ENCODE assay signal across 8 cellular contexts in the genomic region with DNA sequence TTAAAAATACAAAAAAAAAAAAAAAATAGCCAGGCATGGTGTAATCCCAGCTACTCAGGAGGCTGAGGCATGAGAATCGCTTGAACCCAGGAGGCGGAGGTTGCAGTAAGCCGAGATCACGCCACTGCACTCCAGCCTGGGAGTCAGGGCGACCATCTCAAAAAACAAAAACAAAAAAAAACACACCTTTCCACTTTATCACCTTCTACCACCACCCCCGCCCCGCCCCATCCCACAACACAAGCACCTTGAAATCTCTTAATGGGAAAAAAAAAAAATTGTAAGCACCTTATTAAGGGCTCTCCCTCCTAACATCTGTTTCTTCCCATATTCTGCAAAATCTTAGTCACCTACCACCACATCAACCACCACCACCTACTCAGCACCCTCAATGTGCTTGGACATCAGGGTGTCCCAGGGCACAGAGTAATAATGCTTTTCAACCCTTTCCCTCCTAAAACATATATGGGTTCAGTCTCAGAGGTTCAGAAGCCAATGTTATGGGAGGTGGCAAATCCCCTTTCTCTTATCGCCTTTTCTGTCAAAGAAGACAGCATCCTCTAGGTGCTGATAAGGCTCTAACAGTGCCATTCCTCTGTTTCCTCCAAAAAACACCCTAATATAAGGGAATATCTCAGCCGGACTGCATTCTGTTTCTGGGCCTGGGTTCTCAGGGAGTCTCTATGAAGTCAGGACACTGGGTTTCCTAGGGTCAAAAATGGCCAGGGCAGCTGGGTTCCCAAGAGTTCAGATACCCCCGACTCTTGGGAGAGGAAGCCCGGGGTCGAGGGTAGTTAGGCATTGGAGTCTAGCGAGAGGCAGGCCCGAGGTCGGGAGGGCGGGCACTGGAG. TPM values are rescaled to one million over a fixed set of nuclear protein-coding genes. Genes with fewer than 3 reads are reported as not detected.
A peak's percentile ranks its signal among the peaks of the same experiment; 100 is the strongest.
DNase-seq lines count a peak whose midpoint lies in the region; ATAC-seq and TF ChIP-seq lines count a peak whose summit lies in the region.

No MANE protein-coding gene starts in this region.

- peak overlapping the region; percentile 93 for H3K4me3 Mint-ChIP-seq in MCF 10A (ENCODE audit: unreplicated experiment)

- H3K4me1 Mint-ChIP-seq in MCF 10A (ENCODE audit: insufficient read depth, unreplicated experiment): peaks cover 14% of the 10 kb centered on the region

- no peaks in the 10 kb centered on the region for H3K27me3 Mint-ChIP-seq in MCF 10A (ENCODE audit: insufficient read depth, unreplicated experiment)

- intact Hi-C loops in MCF 10A (cut with micrococcal nuclease): loop anchor here (1.0 kb wide), 1 partner anchor 13 kb away; the partner anchor contains the start of genes C11orf98 and CSKMT

- no peaks in the 10 kb centered on the region for H3K9me3 Mint-ChIP-seq in MCF 10A (ENCODE audit: unreplicated experiment)

- TF ChIP-seq CTCF in GM12865 (IDR thresholded peaks at IDR 0.05; ENCODE audit: insufficient read depth, low read depth, low read length, missing control alignments) (no peak), MCF 10A (IDR thresholded peaks at IDR 0.05; ENCODE audit: unreplicated experiment) (no peak)

- ATAC-seq in HG03097 (IDR thresholded peaks at IDR 0.05; ENCODE audit: low FRiP score, unreplicated experiment): no peak
- no peak for ATAC-seq in HG02885 (IDR thresholded peaks at IDR 0.05; ENCODE audit: poor library complexity, unreplicated experiment)

- peaks cover 22% of the 10 kb centered on the region for H3K36me3 Mint-ChIP-seq in MCF 10A (ENCODE audit: insufficient read depth, unreplicated experiment)

- CTCF ChIA-PET in MCF 10A (lab: Yijun Ruan, JAX): no interaction called here

- DNase-seq in GM12865 (ENCODE audit: low read depth): no peak
- DNase-seq in HS-27A (ENCODE audit: low read depth): peak; percentile 23
- no peak for DNase-seq in MCF 10A (ENCODE audit: unreplicated experiment)
- no peak for DNase-seq in GF-D8 (lab: John Stamatoyannopoulos, UW)
- DNase-seq in AG08395 (ENCODE audit: low spot score): no peak

- H3K36me3 ChIP-seq in mucosa of stomach (ENCODE audit: control insufficient read depth, insufficient read depth, low read length): peaks cover 17% of the 10 kb centered on the region

- POLR2A ChIA-PET in MCF 10A (lab: Yijun Ruan, JAX): interaction anchor here (0.7 to 7.1 kb wide), 36 partner anchors 8 to 441 kb away, joined by 3 to 222 read pairs (median 4); partner anchors contain the start of genes AHNAK, B3GAT3, BSCL2 and C11orf98

- no peaks in the 10 kb centered on the region for H3K27me3 ChIP-seq in mucosa of stomach (ENCODE audit: control insufficient read depth, insufficient read depth, low read length)

- peak overlapping the region; percentile 96 for H3K27ac Mint-ChIP-seq in MCF 10A (ENCODE audit: low read depth, unreplicated experiment)

- H3K4me1 ChIP-seq in mucosa of stomach (ENCODE audit: control insufficient read depth, insufficient read depth, low read length): peaks cover 12% of the 10 kb centered on the region

- BruUV-seq in MCF 10A (replicated peaks; lab: Mats Ljungman, UMichigan): TSS peak; percentile 71

- H3K4me3 ChIP-seq in GM12865 (ENCODE audit: low read depth, low read length) (peak overlapping the region; percentile 95), mucosa of stomach (ENCODE audit: low read length) (peak overlapping the region; percentile 60)

- no peaks in the 10 kb centered on the region for H3K9me3 ChIP-seq in mucosa of stomach (ENCODE audit: control insufficient read depth, low read length)

- H3K9ac ChIP-seq in mucosa of stomach (ENCODE audit: low read length): peak overlapping the region; percentile 86

RNA-seq across cellular contexts. Expression of gene INTS5, which starts 0.7 kb away (rescaled TPM):
- 17.4 and 19.3 TPM in 2 replicates for total RNA-seq in MCF 10A (2022)

RNA-seq across cellular contexts. Expression of gene GANAB, which starts 6.0 kb away (rescaled TPM):
- 364 and 374 TPM in 2 replicates for total RNA-seq in MCF 10A (2022)

RNA-seq across cellular contexts. Expression of gene C11orf98, which starts 12.6 kb away (rescaled TPM):
- 81.2 and 91.6 TPM in 2 replicates for total RNA-seq in MCF 10A (2022)

RNA-seq across cellular contexts. Expression of gene CSKMT, which starts 12.7 kb away (rescaled TPM):
- 15.4 and 31.2 TPM in 2 replicates for total RNA-seq in MCF 10A (2022)

RNA-seq across cellular contexts. Expression of gene UQCC3, which starts 19.1 kb away (rescaled TPM):
- 11.6 and 13.8 TPM in 2 replicates for total RNA-seq in MCF 10A (2022)
